ENCODE assay signal across 8 cellular contexts in the genomic region with DNA sequence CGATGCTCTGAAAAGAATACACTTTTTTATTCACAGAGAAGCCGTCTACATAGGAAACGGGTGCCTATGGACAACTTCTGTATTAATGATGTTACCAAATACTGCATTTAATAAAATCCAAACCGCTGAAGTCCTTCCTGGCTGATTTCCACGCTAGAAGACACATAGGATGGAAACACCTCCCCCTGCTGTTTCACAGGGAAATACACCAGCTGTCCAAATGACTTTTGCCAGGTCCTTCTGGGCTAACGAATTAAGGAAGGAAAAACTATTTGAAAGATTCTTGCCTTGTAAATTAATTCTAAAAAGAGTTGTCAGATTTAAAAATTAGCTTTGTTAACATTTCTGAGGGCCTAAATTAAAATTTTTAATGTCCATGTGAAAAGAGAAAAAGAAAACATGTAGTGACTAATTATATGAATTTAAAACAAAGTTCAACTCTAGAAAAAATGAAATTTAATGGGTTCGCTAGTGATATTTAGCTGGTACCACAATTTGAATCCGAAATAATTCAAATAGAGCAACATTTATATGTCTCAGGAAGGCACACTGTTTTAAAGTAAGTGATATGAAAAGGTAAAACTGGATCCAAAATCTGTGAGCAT.
DNase-seq lines count a peak whose midpoint lies in the region; ATAC-seq and TF ChIP-seq lines count a peak whose summit lies in the region.

No MANE protein-coding gene starts in this region.

- TF ChIP-seq CTCF in left ventricle myocardium inferior (IDR thresholded peaks at IDR 0.05; ENCODE audit: borderline replicate concordance) (peak; percentile 91), retinal pigment epithelial cell (conservative IDR thresholded peaks at IDR 0.05; ENCODE audit: low read depth, low read length) (peak; percentile 88)

- no peaks in the 10 kb centered on the region for H3K27me3 Mint-ChIP-seq in activated T-cell treated with anti-CD3 and anti-CD28 coated beads, Interleukin-2, amount 50 U/mL, for 72 hours (ENCODE audit: low read depth)
- no peaks in the 10 kb centered on the region for H3K27me3 Mint-ChIP-seq in activated T-helper 2 cell treated with anti-CD3 and anti-CD28 coated beads, Interferon-gamma antibody, Interleukin-2, Interleukin-4, amounts not matched to agents 10 μg/mL and 5 μg/mL and 100 μg/mL, durations not matched to agents 14 hours and 24 hours and 36 hours (ENCODE audit: low read depth)

- no peaks in the 10 kb centered on the region for H3K36me3 Mint-ChIP-seq in activated T-cell treated with anti-CD3 and anti-CD28 coated beads, Interleukin-2, amount 50 U/mL, for 72 hours (ENCODE audit: insufficient read depth in 2 of 2)
- peaks cover 37% of the 10 kb centered on the region for H3K36me3 Mint-ChIP-seq in activated T-helper 2 cell treated with anti-CD3 and anti-CD28 coated beads, Interferon-gamma antibody, Interleukin-2, Interleukin-4, amounts not matched to agents 10 μg/mL and 5 μg/mL and 100 μg/mL, durations not matched to agents 14 hours and 24 hours and 36 hours (ENCODE audit: low read depth)

- no peak overlapping the region for H3K4me3 ChIP-seq in left ventricle myocardium inferior
- no peak overlapping the region for H3K4me3 ChIP-seq in retinal pigment epithelial cell (ENCODE audit: low read length)

- no peak for DNase-seq in activated T-cell treated with anti-CD3 and anti-CD28 coated beads, Interleukin-2, amount 50 U/mL, for 72 hours
- no peak for DNase-seq in activated T-cell treated with anti-CD3 and anti-CD28 coated beads, Interleukin-2, amount 50 U/mL, for 48 hours
- DNase-seq in NCI-H146 treated with DMSO at 0.1 percent for 48 hours (lab: John Stamatoyannopoulos, UW; ENCODE audit: unreplicated experiment) (peak; percentile 21), left ventricle myocardium inferior (no peak), retinal pigment epithelial cell (ENCODE audit: low read depth) (no peak), islet precursor cell (no peak)
- DNase-seq in activated T-helper 2 cell treated with anti-CD3 and anti-CD28 coated beads, Interferon-gamma antibody, Interleukin-2, Interleukin-4, amounts not matched to agents 10 μg/mL and 5 μg/mL and 100 μg/mL, durations not matched to agents 14 hours and 24 hours and 36 hours (ENCODE audit: low spot score) = no peak
- DNase-seq in stimulated activated CD8-positive, alpha-beta memory T cell treated with anti-CD3 and anti-CD28 coated beads, Interleukin-4, amount 100 ng/mL, for 48 hours = no peak

- peaks cover 65% of the 10 kb centered on the region for H3K4me1 ChIP-seq in left ventricle myocardium inferior

- H3K27me3 ChIP-seq in left ventricle myocardium inferior (ENCODE audit: low read depth) = no peaks in the 10 kb centered on the region

- no peak overlapping the region for H3K4me3 Mint-ChIP-seq in activated T-cell treated with anti-CD3 and anti-CD28 coated beads, Interleukin-2, amount 50 U/mL, for 72 hours
- no peak overlapping the region for H3K4me3 Mint-ChIP-seq in activated T-helper 2 cell treated with anti-CD3 and anti-CD28 coated beads, Interferon-gamma antibody, Interleukin-2, Interleukin-4, amounts not matched to agents 10 μg/mL and 5 μg/mL and 100 μg/mL, durations not matched to agents 14 hours and 24 hours and 36 hours (ENCODE audit: low read depth)

- no peaks in the 10 kb centered on the region for H3K9me3 Mint-ChIP-seq in activated T-cell treated with anti-CD3 and anti-CD28 coated beads, Interleukin-2, amount 50 U/mL, for 72 hours
- H3K9me3 Mint-ChIP-seq in activated T-helper 2 cell treated with anti-CD3 and anti-CD28 coated beads, Interferon-gamma antibody, Interleukin-2, Interleukin-4, amounts not matched to agents 10 μg/mL and 5 μg/mL and 100 μg/mL, durations not matched to agents 14 hours and 24 hours and 36 hours = no peaks in the 10 kb centered on the region

- no peak for ATAC-seq in activated T-cell treated with anti-CD3 and anti-CD28 coated beads, Interleukin-2, amount 50 U/mL, for 72 hours (replicated peaks in 1 of 2)

- no peak overlapping the region for H3K27ac ChIP-seq in left ventricle myocardium inferior (replicated peaks)

- H3K27ac Mint-ChIP-seq in activated T-cell treated with anti-CD3 and anti-CD28 coated beads, Interleukin-2, amount 50 U/mL, for 72 hours = peak overlapping the region; percentile 32
- H3K27ac Mint-ChIP-seq in activated T-helper 2 cell treated with anti-CD3 and anti-CD28 coated beads, Interferon-gamma antibody, Interleukin-2, Interleukin-4, amounts not matched to agents 10 μg/mL and 5 μg/mL and 100 μg/mL, durations not matched to agents 14 hours and 24 hours and 36 hours = peak overlapping the region; percentile 19

- H3K4me1 Mint-ChIP-seq in activated T-cell treated with anti-CD3 and anti-CD28 coated beads, Interleukin-2, amount 50 U/mL, for 72 hours (ENCODE audit: low read depth) = peaks cover 59% of the 10 kb centered on the region
- H3K4me1 Mint-ChIP-seq in activated T-helper 2 cell treated with anti-CD3 and anti-CD28 coated beads, Interferon-gamma antibody, Interleukin-2, Interleukin-4, amounts not matched to agents 10 μg/mL and 5 μg/mL and 100 μg/mL, durations not matched to agents 14 hours and 24 hours and 36 hours (ENCODE audit: low read depth) = peaks cover 71% of the 10 kb centered on the region

- no peaks in the 10 kb centered on the region for H3K9me3 ChIP-seq in left ventricle myocardium inferior (replicated peaks)

- no peaks in the 10 kb centered on the region for H3K36me3 ChIP-seq in left ventricle myocardium inferior

- intact Hi-C loops in activated T-helper 2 cell treated with anti-CD3 and anti-CD28 coated beads, Interferon-gamma antibody, Interleukin-2, Interleukin-4, amounts not matched to agents 10 μg/mL and 5 μg/mL and 100 μg/mL, durations not matched to agents 14 hours and 24 hours and 36 hours (cut with micrococcal nuclease) = loop anchor here (5.0 kb wide), 1 partner anchor 51 kb away; no protein-coding TSS in a partner anchor
- intact Hi-C loops in left ventricle myocardium inferior (cut with micrococcal nuclease) = loop anchor here (5.0 kb wide), 1 partner anchor 109 kb away; no protein-coding TSS in a partner anchor
